12 cellular contexts compared by ENCODE assay signal in the genomic region with DNA sequence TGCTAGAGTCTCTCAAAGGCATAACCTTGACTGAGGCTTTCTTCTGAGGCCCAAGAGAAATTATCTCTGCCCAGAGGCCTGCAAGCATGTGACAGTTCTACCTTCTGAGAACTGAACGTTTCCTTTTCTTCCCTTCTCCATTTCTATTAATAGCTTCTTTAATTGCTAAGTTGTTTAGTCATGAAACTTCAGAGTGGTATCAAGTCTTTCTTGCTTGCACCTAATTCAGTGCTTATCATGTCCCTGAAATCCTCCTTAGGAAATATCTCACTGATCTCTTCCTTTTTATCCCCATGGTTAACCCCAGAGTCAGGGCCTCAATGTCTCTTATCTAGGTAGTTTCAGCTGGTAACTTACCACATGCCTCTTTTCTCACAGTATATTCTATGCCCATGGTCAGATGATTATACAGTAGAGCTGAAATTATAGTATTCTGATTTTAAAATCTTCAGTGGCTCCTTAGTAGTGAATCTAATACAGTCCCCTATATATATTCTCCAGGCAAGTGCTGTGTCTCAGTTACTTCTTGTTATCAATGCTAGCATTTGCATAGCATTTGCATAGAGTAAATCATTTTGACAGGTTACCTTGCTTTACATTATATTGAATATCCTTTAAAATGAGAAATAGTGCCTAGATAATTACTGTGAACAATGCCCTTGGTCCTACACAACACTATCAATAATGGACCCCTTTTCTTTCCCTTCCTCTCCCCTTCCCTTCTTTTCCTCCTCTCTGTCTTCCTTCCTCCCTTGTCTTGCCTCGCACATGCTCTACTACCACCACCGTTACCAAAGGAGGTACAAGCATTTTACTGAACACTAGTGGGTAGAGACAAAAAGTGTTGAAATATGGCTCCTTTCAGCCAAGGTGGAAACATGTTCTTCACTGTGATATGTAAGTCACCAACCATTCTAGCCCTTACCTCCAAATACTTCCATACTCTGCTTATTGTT. TPM values are rescaled to one million over a fixed set of nuclear protein-coding genes. Genes with fewer than 3 reads are reported as not detected.
DNase-seq lines count a peak whose midpoint lies in the region; ATAC-seq, FAIRE-seq and TF ChIP-seq lines count a peak whose summit lies in the region.
"Had no signal": no experiment of that assay in that cellular context is flagged by ENCODE, and none has a peak within 500 bp of the region (broad histone marks: within the 10 kb centered on the region; RNA-seq: fewer than 3 reads in every experiment).

No MANE protein-coding gene starts in this region.

- H3K4me3 ChIP-seq in PC-9 (no peak overlapping the region), tibial artery (no peak overlapping the region)
- H3K4me3 ChIP-seq: esophagus squamous epithelium had no signal

- intact Hi-C loops in PC-9 (cut with micrococcal nuclease; ENCODE audit: unreplicated experiment) (no loop called here), tibial artery (cut with DNase I; ENCODE audit: low total_unique reads) (no loop called here)

- no peaks in the 10 kb centered on the region for H3K79me2 ChIP-seq in PC-9 (ENCODE audit: low read depth)

- BruUV-seq in PC-9 (replicated peaks; lab: Mats Ljungman, UMichigan): no TSS peak

- H2AFZ ChIP-seq in PC-9: no peak overlapping the region

- no peaks in the 10 kb centered on the region for H3F3A ChIP-seq in PC-9 (ENCODE audit: insufficient read depth, low read depth)

- H3K9me3 ChIP-seq in PC-9 (ENCODE audit: insufficient read depth, low read depth) (no peaks in the 10 kb centered on the region), tibial artery (no peaks in the 10 kb centered on the region)
- H3K9me3 ChIP-seq: esophagus squamous epithelium had no signal

- CTCF ChIA-PET in PC-9 (lab: Charles Lee): no interaction called here

- no peak for TF ChIP-seq POLR2A in GM12892 (IDR thresholded peaks at IDR 0.05; ENCODE audit: low read depth, low read length)

- TF ChIP-seq CTCF in PC-9 (conservative IDR thresholded peaks at IDR 0.05): no peak
- no peak for TF ChIP-seq CTCF in tibial artery (IDR thresholded peaks at IDR 0.05)

- DNase-seq in GM12892 (ENCODE audit: insufficient read length) (no peak), NCI-H526 (lab: John Stamatoyannopoulos, UW) (peak; percentile 26 to 75), NCI-H69 (lab: John Stamatoyannopoulos, UW) (no peak), GOT3 (lab: John Stamatoyannopoulos, UW) (no peak), PC-9 (no peak), tibial artery (no peak)
- DNase-seq: activated CD8-positive, alpha-beta T cell treated with anti-CD3 and anti-CD28 coated beads, Interleukin-2, amount 10 ng/mL, durations not matched to agents 7 days and 5 days; aorta; esophagus squamous epithelium; NCI-H2029 had no signal

- POLR2A ChIA-PET in PC-9 (lab: Charles Lee; ENCODE audit: unreplicated experiment): no interaction called here

- H3K4me1 ChIP-seq in PC-9 (replicated peaks; ENCODE audit: insufficient read depth) (no peaks in the 10 kb centered on the region), tibial artery (no peaks in the 10 kb centered on the region)
- H3K4me1 ChIP-seq: esophagus squamous epithelium had no signal

- H3K9me2 ChIP-seq in PC-9 (ENCODE audit: insufficient read depth): no peaks in the 10 kb centered on the region

- H3K27me3 ChIP-seq in PC-9 (ENCODE audit: insufficient read depth, low read depth) (no peaks in the 10 kb centered on the region), tibial artery (no peaks in the 10 kb centered on the region)
- H3K27me3 ChIP-seq: esophagus squamous epithelium had no signal

- ATAC-seq in GM19468 (IDR thresholded peaks at IDR 0.05; ENCODE audit: extremely low read depth, unreplicated experiment) (peak; percentile 22), HG03045 (IDR thresholded peaks at IDR 0.05; ENCODE audit: unreplicated experiment) (peak; percentile 67)
- ATAC-seq: activated CD8-positive, alpha-beta T cell treated with anti-CD3 and anti-CD28 coated beads, Interleukin-2, amount 10 ng/mL, durations not matched to agents 7 days and 5 days had no signal

- H4K20me1 ChIP-seq in PC-9 (ENCODE audit: insufficient read depth): no peaks in the 10 kb centered on the region

- H3K27ac ChIP-seq in PC-9: no peak overlapping the region
- no peak overlapping the region for H3K27ac ChIP-seq in tibial artery
- H3K27ac ChIP-seq: esophagus squamous epithelium had no signal

- FAIRE-seq in GM12892 (lab: Jason Lieb, UNC): peak; percentile 33

- no peak overlapping the region for H3K4me2 ChIP-seq in PC-9

- H3K36me3 ChIP-seq in PC-9 (ENCODE audit: low read depth) (no peaks in the 10 kb centered on the region), tibial artery (no peaks in the 10 kb centered on the region)
- H3K36me3 ChIP-seq: esophagus squamous epithelium had no signal

RNA-seq across cellular contexts. Expression of a gene that starts 33.0 kb away (rescaled TPM):
- 6.4 TPM for polyA plus RNA-seq in GM12892 (2012; ENCODE audit: missing spikeins)
- not detected in 2 replicates for total RNA-seq in PC-9 (2021)

Comparison
In these comparisons a context has a peak if more than half of its experiments do, and no peak if none do; other contexts are left out.
1. DNase-seq: peak in NCI-H526 (2 of 2); none in GM12892 (single experiment), NCI-H69 (single experiment), GOT3 (single experiment), PC-9 (0 of 2) and tibial artery (0 of 2).